In genomic region chr6:169632841-169633240, GRCh38 we compare ENCODE assay signal across 20 cellular contexts.
"Had no signal": no experiment of that assay in that cellular context is flagged by ENCODE, and none has a peak within 500 bp of the region (broad histone marks: within the 10 kb centered on the region; RNA-seq: fewer than 3 reads in every experiment).

No MANE protein-coding gene starts in this region.

- H3K4me3 Mint-ChIP-seq: immature natural killer cell, memory B cell, mesothelial cell of epicardium, naive B cell had no signal

- H3K27me3 Mint-ChIP-seq: memory B cell, naive B cell had no signal

- DNase-seq: hippocampal formation, hypothalamus, immature natural killer cell, islet precursor cell, kidney glomerular epithelial cell, left cardiac atrium, left colon, left lung, left ventricle myocardium inferior, left ventricle myocardium superior, mammary epithelial cell, mesenchymal stem cell, mesendoderm, midbrain, mucosa of descending colon, naive B cell had no signal

- H3K4me1 Mint-ChIP-seq: immature natural killer cell, memory B cell, naive B cell had no signal

- H3K27ac Mint-ChIP-seq: immature natural killer cell, memory B cell, mesothelial cell of epicardium had no signal

- H3K9me3 Mint-ChIP-seq: immature natural killer cell, memory B cell, mesothelial cell of epicardium, naive B cell had no signal

- ATAC-seq: left cardiac atrium, left colon, left lobe of liver, left lung, left ventricle myocardium superior, lower lobe of right lung, mucosa of descending colon had no signal
